8 cellular contexts compared by ENCODE assay signal in genomic region chr16:67718668-67719047, GRCh38. TPM values are rescaled to one million over a fixed set of nuclear protein-coding genes. Genes with fewer than 3 reads are reported as not detected.
A peak's percentile ranks its signal among the peaks of the same experiment; 100 is the strongest.
DNase-seq lines count a peak whose midpoint lies in the region; ATAC-seq, FAIRE-seq and TF ChIP-seq lines count a peak whose summit lies in the region.

No MANE protein-coding gene starts in this region.

- peak overlapping the region; percentile 77 for H3K9ac ChIP-seq in HUES64 (ENCODE audit: low read depth, low read length)
- peak overlapping the region; percentile 65 to 67 for H3K9ac ChIP-seq in kidney (ENCODE audit: low read length in 2 of 2)

- H3K4me3 ChIP-seq in HUES64 (ENCODE audit: low read length) (peak overlapping the region; percentile 93), ascending aorta (peak overlapping the region; percentile 87 to 99), kidney (ENCODE audit: low read length in 2 of 2) (peak overlapping the region; percentile 74 to 92), stomach (peak overlapping the region; percentile 82 to 95 (median 84))

- peak; percentile 49 for DNase-seq in NCI-H2227 (lab: John Stamatoyannopoulos, UW; ENCODE audit: unreplicated experiment)
- no peak for DNase-seq in NCI-H2227 treated with DMSO at 0.1 percent for 48 hours (lab: John Stamatoyannopoulos, UW)
- DNase-seq in ascending aorta (ENCODE audit: low spot score in 2 of 2): no peak
- DNase-seq in kidney: no peak
- DNase-seq in stomach: no peak
- DNase-seq in urothelium cell line (ENCODE audit: low spot score): no peak

- peaks cover 4% of the 10 kb centered on the region; the same call in 1 of the 2 replicates for H3K36me3 ChIP-seq in HUES64 (ENCODE audit: insufficient read depth, low read length)
- peaks cover 0 to 7% of the 10 kb centered on the region in 2 donors for H3K36me3 ChIP-seq in ascending aorta
- H3K36me3 ChIP-seq in kidney (ENCODE audit: control insufficient read depth in 1 of 2, insufficient read depth in 2 of 2, low read length in 2 of 2): no peaks in the 10 kb centered on the region
- H3K36me3 ChIP-seq in stomach: peaks cover 0 to 12% (median 10%) of the 10 kb centered on the region in 4 donors

- WGBS in HUES64: 2% methylated on average over 11 of the region's 14 CpGs
- WGBS in stomach, 5 donors: 1 to 4% (median 3%) methylated on average over 13 to 14 of the region's 14 CpGs

- intact Hi-C loops in ascending aorta (cut with DNase I): loop anchor here (2.0 kb wide), 5 partner anchors 58 to 238 kb away; partner anchors contain the start of genes ACD, ATP6V0D1, CTCF and PARD6A
- intact Hi-C loops in kidney (cut with DNase I): no loop called here
- intact Hi-C loops in stomach (cut with DNase I; ENCODE audit: low total_unique reads): no loop called here

- no peak for TF ChIP-seq EP300 in stomach (IDR thresholded peaks at IDR 0.05)

- TF ChIP-seq POLR2A in stomach (IDR thresholded peaks at IDR 0.05): no peak

- H3K27me3 ChIP-seq in HUES64 (ENCODE audit: insufficient read depth, low read length): no peaks in the 10 kb centered on the region
- H3K27me3 ChIP-seq in ascending aorta: no peaks in the 10 kb centered on the region
- H3K27me3 ChIP-seq in stomach: no peaks in the 10 kb centered on the region

- peak overlapping the region; percentile 24; the same call in 1 of the 2 replicates for H3K27ac ChIP-seq in HUES64 (ENCODE audit: low read depth, low read length)
- peak overlapping the region; percentile 87 to 94 for H3K27ac ChIP-seq in ascending aorta
- H3K27ac ChIP-seq in kidney (ENCODE audit: low read depth in 2 of 2, low read length in 2 of 2): peak overlapping the region; percentile 13 to 24
- peak overlapping the region; percentile 26 to 92 (median 88) for H3K27ac ChIP-seq in stomach

- peaks cover 5% of the 10 kb centered on the region; the same call in 1 of the 2 replicates for H3K4me1 ChIP-seq in HUES64 (ENCODE audit: insufficient read depth, low read length)
- peaks cover 0 to 12% of the 10 kb centered on the region in 2 donors for H3K4me1 ChIP-seq in ascending aorta
- peaks cover 12 to 15% of the 10 kb centered on the region in 2 donors for H3K4me1 ChIP-seq in kidney (ENCODE audit: control insufficient read depth in 1 of 2, insufficient read depth in 1 of 2, low read depth in 1 of 2, low read length in 2 of 2)
- peaks cover 14 to 58% (median 36%) of the 10 kb centered on the region in 4 donors for H3K4me1 ChIP-seq in stomach

- ATAC-seq in GM19324 (IDR thresholded peaks at IDR 0.05; ENCODE audit: low FRiP score, unreplicated experiment): no peak

- H3K9me3 ChIP-seq in HUES64 (ENCODE audit: insufficient read depth, low read depth, low read length) (no peaks in the 10 kb centered on the region), ascending aorta (no peaks in the 10 kb centered on the region), kidney (ENCODE audit: control insufficient read depth in 1 of 2, low read length in 2 of 2) (no peaks in the 10 kb centered on the region), stomach (no peaks in the 10 kb centered on the region)

- TF ChIP-seq CTCF in ascending aorta (IDR thresholded peaks at IDR 0.05): no peak
- no peak for TF ChIP-seq CTCF in kidney (IDR thresholded peaks at IDR 0.05; ENCODE audit: borderline replicate concordance, extremely low read depth, insufficient read depth)
- TF ChIP-seq CTCF in stomach (IDR thresholded peaks at IDR 0.05): no peak

- FAIRE-seq in kidney (lab: Jason Lieb, UNC) (no peak), urothelium cell line (lab: Jason Lieb, UNC) (no peak)

RNA-seq across cellular contexts. Expression of gene GFOD2, which starts 0.5 kb away (rescaled TPM):
- 16.9 TPM for polyA plus RNA-seq in HUES64 (2013, experiment 1 of 2)
- 18.1 TPM for polyA plus RNA-seq in HUES64 (2013, experiment 2 of 2)
- total RNA-seq in ascending aorta (43.5 TPM), kidney (24.5 TPM), stomach (10 to 100 TPM in 4 of 5 donors, 1 to 10 TPM in 1; 7.6 to 87.5 (median 13.3) TPM)
- polyA plus RNA-seq in kidney (ENCODE audit: insufficient read depth, low read depth, low replicate concordance) (14.5 TPM), stomach (10 to 100 TPM in 1 of 3 donors, 1 to 10 TPM in 2; 8.6 to 13.4 (median 10.0) TPM)

RNA-seq across cellular contexts. Expression of gene C16orf86, which starts 52.0 kb away (rescaled TPM):
- 0.45 TPM for polyA plus RNA-seq in HUES64 (2013, experiment 1 of 2)
- polyA plus RNA-seq in HUES64 (2013, experiment 2 of 2): 1.3 TPM
- total RNA-seq in ascending aorta (1.6 TPM), kidney (6.6 TPM), stomach (10 to 100 TPM in 1 of 5 donors, 1 to 10 TPM in 1, not detected in 3; 3.5 to 83.0 TPM)
- polyA plus RNA-seq in kidney (ENCODE audit: insufficient read depth, low read depth, low replicate concordance) (11.2 TPM), stomach (1 to 10 TPM; 3.2 to 3.6 (median 3.4) TPM)

RNA-seq across cellular contexts. Expression of gene ENKD1, which starts 52.1 kb away (rescaled TPM):
- polyA plus RNA-seq in HUES64 (2013, experiment 1 of 2): 6.5 TPM
- polyA plus RNA-seq in HUES64 (2013, experiment 2 of 2): 9.9 TPM
- total RNA-seq in ascending aorta: 42.5 TPM
- 30.2 TPM for total RNA-seq in kidney
- 38.3 TPM for polyA plus RNA-seq in kidney (ENCODE audit: insufficient read depth, low read depth, low replicate concordance)
- total RNA-seq in stomach: 100 to 1,000 TPM in 1 of 5 donors, 10 to 100 TPM in 2, 1 to 10 TPM in 2; 5.8 to 113 (median 10.4) TPM
- polyA plus RNA-seq in stomach: 10 to 100 TPM; 19.7 to 31.5 (median 20.5) TPM

RNA-seq across cellular contexts. Expression of gene PARD6A, which starts 57.9 kb away (rescaled TPM):
- polyA plus RNA-seq in HUES64 (2013, experiment 1 of 2): 7.2 TPM
- 6.1 TPM for polyA plus RNA-seq in HUES64 (2013, experiment 2 of 2)
- total RNA-seq in ascending aorta (8.4 TPM), kidney (6.1 TPM), stomach (10 to 100 TPM in 3 of 5 donors, 1 to 10 TPM in 2; 1.1 to 56.7 (median 14.6) TPM)
- polyA plus RNA-seq in kidney (ENCODE audit: insufficient read depth, low read depth, low replicate concordance) (17.1 TPM), stomach (1 to 10 TPM; 3.5 to 7.2 (median 7.0) TPM)

RNA-seq across cellular contexts. Expression of gene ACD, which starts 58.6 kb away (rescaled TPM):
- 28.5 TPM for polyA plus RNA-seq in HUES64 (2013, experiment 1 of 2)
- polyA plus RNA-seq in HUES64 (2013, experiment 2 of 2): 37.8 TPM
- total RNA-seq in ascending aorta (14.5 TPM), kidney (15.2 TPM), stomach (10 to 100 TPM in 2 of 5 donors, 1 to 10 TPM in 2, under 1 TPM in 1; 0.87 to 30.3 (median 5.3) TPM)
- polyA plus RNA-seq in kidney (ENCODE audit: insufficient read depth, low read depth, low replicate concordance) (20.0 TPM), stomach (10 to 100 TPM; 12.0 to 17.1 (median 16.2) TPM)

Comparison
In these comparisons a context has a peak if more than half of its experiments do, and no peak if none do; other contexts are left out.
1. H3K27ac ChIP-seq: peak in every context shown above with its lines; median percentile 90 in ascending aorta; 88 in stomach; 24 in HUES64; 18 in kidney.